Comparison of ENCODE assay signal across 8 cellular contexts in the genomic region with DNA sequence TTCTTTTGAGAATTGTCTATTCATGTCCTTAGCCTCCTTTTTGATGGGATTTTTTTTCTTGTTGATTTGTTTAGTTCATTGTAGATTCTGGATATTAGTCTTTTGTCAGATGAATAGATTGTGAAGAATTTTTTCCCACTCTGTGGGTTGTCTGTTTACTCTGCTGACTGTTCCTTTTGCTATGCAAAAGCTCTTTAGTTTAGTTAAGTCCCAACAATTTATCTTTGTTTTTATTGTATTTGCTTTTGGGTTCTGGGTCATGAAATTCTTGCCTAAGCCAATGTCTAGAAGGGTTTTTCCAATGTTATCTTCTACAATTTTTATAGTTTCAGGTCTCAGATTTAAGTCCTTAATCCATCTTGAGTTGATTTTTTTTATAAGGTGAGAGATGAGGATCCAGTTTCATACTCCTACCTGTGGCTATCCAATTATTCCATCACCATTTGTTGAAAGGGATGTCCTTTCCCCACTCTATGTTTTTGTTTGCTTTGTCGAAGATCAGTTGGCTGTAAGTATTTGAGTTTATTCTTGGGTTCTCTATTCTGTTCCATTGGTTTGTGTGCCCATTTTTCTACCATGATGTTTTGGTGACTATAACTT. TPM values are rescaled to one million over a fixed set of nuclear protein-coding genes. Genes with fewer than 3 reads are reported as not detected.
"Had no signal": no experiment of that assay in that cellular context is flagged by ENCODE, and none has a peak within 500 bp of the region (broad histone marks: within the 10 kb centered on the region; RNA-seq: fewer than 3 reads in every experiment).

No MANE protein-coding gene starts in this region.

RNA-seq across cellular contexts. Expression of a gene that starts 20.7 kb away (rescaled TPM):
- total RNA-seq: activated B cell treated with CpG ODN at 0.5 μM for 24 hours; activated CD4-positive, alpha-beta T cell treated with anti-CD3 and anti-CD28 coated beads, Interleukin-2, amount 10 ng/mL, durations not matched to agents 24 days and 14 days; activated naive CD8-positive, alpha-beta T cell treated with anti-CD3 and anti-CD28 coated beads for 36 hours; activated T-cell treated with anti-CD3 and anti-CD28 coated beads, Interleukin-2, amount 50 U/mL, for 4 hours; astrocyte; breast epithelium had no signal
- polyA plus RNA-seq: adrenal gland, aorta had no signal
